ENCODE assay signal across 14 cellular contexts in genomic region chr2:16633632-16634430, GRCh38. TPM values are rescaled to one million over a fixed set of nuclear protein-coding genes. Genes with fewer than 3 reads are reported as not detected.
DNase-seq lines count a peak whose midpoint lies in the region; ATAC-seq and TF ChIP-seq lines count a peak whose summit lies in the region.
"Had no signal": no experiment of that assay in that cellular context is flagged by ENCODE, and none has a peak within 500 bp of the region (broad histone marks: within the 10 kb centered on the region; RNA-seq: fewer than 3 reads in every experiment).

No MANE protein-coding gene starts in this region.

- peaks cover 3% of the 10 kb centered on the region for H3K27me3 Mint-ChIP-seq in brain
- H3K27me3 Mint-ChIP-seq in Caco-2 (ENCODE audit: insufficient read depth, unreplicated experiment): peaks cover 22% of the 10 kb centered on the region

- H3K79me2 ChIP-seq in ACC112 (ENCODE audit: control insufficient read depth, insufficient read depth, low read length, unreplicated experiment): no peaks in the 10 kb centered on the region

- BruUV-seq in Caco-2 (replicated peaks; lab: Mats Ljungman, UMichigan): no TSS peak

- no peak for TF ChIP-seq CTCF in brain (conservative IDR thresholded peaks at IDR 0.05)
- no peak for TF ChIP-seq CTCF in lower lobe of right lung (IDR thresholded peaks at IDR 0.05)
- no peak for TF ChIP-seq CTCF in Caco-2 (IDR thresholded peaks at IDR 0.05; ENCODE audit: insufficient read depth in 1 of 2, low read depth in 1 of 2, low read length in 1 of 2, severe bottlenecking in 1 of 2, unreplicated experiment in 1 of 2)

- H2AFZ ChIP-seq in ACC112 (ENCODE audit: low read length, unreplicated experiment): peak overlapping the region; percentile 11

- H3K36me3 ChIP-seq in ACC112 (ENCODE audit: insufficient read depth, low read length) (no peaks in the 10 kb centered on the region), lower lobe of right lung (peaks cover 8% of the 10 kb centered on the region), Caco-2 (ENCODE audit: control insufficient read depth, insufficient read depth, low read length) (no peaks in the 10 kb centered on the region)
- H3K36me3 ChIP-seq: MG63, pancreas had no signal

- POLR2A ChIA-PET in Caco-2 (lab: Charles Lee): no interaction called here

- H3K4me3 Mint-ChIP-seq in brain (no peak overlapping the region), Caco-2 (ENCODE audit: unreplicated experiment) (no peak overlapping the region)
- H3K4me3 Mint-ChIP-seq: mesothelial cell of epicardium had no signal

- peak overlapping the region; percentile 79 for H3K27ac ChIP-seq in ACC112 (ENCODE audit: low read depth, low read length)
- H3K27ac ChIP-seq in lower lobe of right lung: no peak overlapping the region
- H3K27ac ChIP-seq: pancreas had no signal

- H3K27ac Mint-ChIP-seq in brain: peak overlapping the region in 4 of 5 experiments; percentile 9 to 69 (median 52)
- H3K27ac Mint-ChIP-seq in Caco-2 (ENCODE audit: unreplicated experiment): no peak overlapping the region
- H3K27ac Mint-ChIP-seq: mesothelial cell of epicardium had no signal

- DNase-seq in LHCN-M2 (ENCODE audit: low read depth): peak; percentile 83
- no peak for DNase-seq in lower lobe of right lung
- no peak for DNase-seq in occipital lobe (lab: John Stamatoyannopoulos, UW)
- no peak for DNase-seq in activated CD8-positive, alpha-beta memory T cell treated with anti-CD3 and anti-CD28 coated beads, Interleukin-2, amount 50 U/mL, for 4 hours
- DNase-seq in Caco-2: no peak
- DNase-seq: activated CD4-positive, alpha-beta T cell treated with anti-CD3 and anti-CD28 coated beads, Interleukin-2, amount 50 U/mL, for 48 hours; activated gamma-delta T cell treated with Interleukin-2 at 50 U/mL for 16 hours; MG63; pancreas had no signal

- H3K27me3 ChIP-seq in ACC112 (ENCODE audit: insufficient read depth, low read length) (no peaks in the 10 kb centered on the region), lower lobe of right lung (ENCODE audit: low read depth) (no peaks in the 10 kb centered on the region), Caco-2 (replicated peaks; ENCODE audit: control insufficient read depth, insufficient read depth, low read length) (no peaks in the 10 kb centered on the region; the same call in 1 of the 2 replicates)
- H3K27me3 ChIP-seq: MG63, pancreas had no signal

- H3K4me1 Mint-ChIP-seq in brain (peaks cover 86% of the 10 kb centered on the region), Caco-2 (ENCODE audit: low read depth, unreplicated experiment) (no peaks in the 10 kb centered on the region)

- ATAC-seq in lower lobe of right lung (peak; percentile 34 to 46), GM21576 (IDR thresholded peaks at IDR 0.05; ENCODE audit: unreplicated experiment) (no peak)
- ATAC-seq: Panc1 had no signal

- H3K4me3 ChIP-seq in ACC112 (ENCODE audit: low read depth, low read length) (peak overlapping the region; percentile 39; the same call in 1 of the 2 replicates), lower lobe of right lung (no peak overlapping the region), Caco-2 (ENCODE audit: low read depth, low read length) (no peak overlapping the region)
- H3K4me3 ChIP-seq: MG63, pancreas had no signal

- H3K4me1 ChIP-seq in ACC112 (ENCODE audit: control insufficient read depth, insufficient read depth, low read length, unreplicated experiment) (peaks cover 28% of the 10 kb centered on the region), lower lobe of right lung (peaks cover 58% of the 10 kb centered on the region), Caco-2 (no peaks in the 10 kb centered on the region)
- H3K4me1 ChIP-seq: pancreas had no signal

- H3K9me3 Mint-ChIP-seq in brain (no peaks in the 10 kb centered on the region), Caco-2 (ENCODE audit: unreplicated experiment) (no peaks in the 10 kb centered on the region)
- H3K9me3 Mint-ChIP-seq: mesothelial cell of epicardium had no signal

- H3K9me3 ChIP-seq in lower lobe of right lung (no peaks in the 10 kb centered on the region), Caco-2 (peaks cover 6% of the 10 kb centered on the region; the same call in 1 of the 2 replicates)
- H3K9me3 ChIP-seq: pancreas had no signal

- H3K36me3 Mint-ChIP-seq in brain (peaks cover 10% of the 10 kb centered on the region), Caco-2 (ENCODE audit: insufficient read depth, unreplicated experiment) (no peaks in the 10 kb centered on the region)
- H3K36me3 Mint-ChIP-seq: mesothelial cell of epicardium had no signal

- CTCF ChIA-PET in Caco-2 (lab: Charles Lee): no interaction called here

- intact Hi-C loops in lower lobe of right lung (cut with DNase I) (no loop called here), Caco-2 (cut with micrococcal nuclease; ENCODE audit: unreplicated experiment) (no loop called here)

RNA-seq across cellular contexts. Expression of gene CYRIA, which starts 31.8 kb away (rescaled TPM):
- total RNA-seq in LHCN-M2 (2014; rRNA removed): 3.5 and 4.5 TPM in 2 replicates
- polyA plus RNA-seq in LHCN-M2 (2012): 2.0 TPM
- polyA plus RNA-seq in brain (ENCODE audit: insufficient read depth, low read depth, low replicate concordance): 5.7 TPM
- total RNA-seq in lower lobe of right lung: 29.4 TPM
- 230 TPM for total RNA-seq in occipital lobe
- total RNA-seq in Caco-2 (2022): 0.20 and 0.26 TPM in 2 replicates
